8 cellular contexts compared by ENCODE assay signal in genomic region chr19:55340144-55340783, GRCh38. TPM values are rescaled to one million over a fixed set of nuclear protein-coding genes. Genes with fewer than 3 reads are reported as not detected.
DNase-seq lines count a peak whose midpoint lies in the region; ATAC-seq and TF ChIP-seq lines count a peak whose summit lies in the region.

No MANE protein-coding gene starts in this region.

- no peak overlapping the region for H2BK5ac ChIP-seq in H9 (ENCODE audit: insufficient read length, low read length)

- H3K18ac ChIP-seq in H9 (ENCODE audit: insufficient read length, low read depth, low read length): peak overlapping the region; percentile 89

- no peak overlapping the region for H3K23ac ChIP-seq in H9 (ENCODE audit: insufficient read length, low read depth, low read length)

- H3K27me3 ChIP-seq in H9 (ENCODE audit: insufficient read depth, low read length): no peaks in the 10 kb centered on the region; the same call in 1 of the 2 replicates
- no peaks in the 10 kb centered on the region for H3K27me3 ChIP-seq in SJSA1 (replicated peaks)
- H3K27me3 ChIP-seq in parathyroid adenoma (ENCODE audit: control insufficient read depth, insufficient read depth, low read length): no peaks in the 10 kb centered on the region

- peak overlapping the region; percentile 27 to 95 (median 95); a peak in 5 of 7 replicates for H3K27ac Mint-ChIP-seq in H9

- H3K27me3 Mint-ChIP-seq in H9 (ENCODE audit: low read depth): peaks cover 20% of the 10 kb centered on the region

- TF ChIP-seq CTCF in H9 (conservative IDR thresholded peaks at IDR 0.05): no peak
- TF ChIP-seq CTCF in epithelial cell of proximal tubule (conservative IDR thresholded peaks at IDR 0.05; ENCODE audit: low read depth, low read length): no peak
- TF ChIP-seq CTCF in parathyroid adenoma (IDR thresholded peaks at IDR 0.05): no peak

- no peak overlapping the region for H2BK20ac ChIP-seq in H9 (ENCODE audit: low read depth, low read length, poor library complexity, severe bottlenecking)

- H3K4me3 ChIP-seq in SJSA1 (peak overlapping the region; percentile 36), epithelial cell of proximal tubule (ENCODE audit: low read depth, low read length) (peak overlapping the region; percentile 89), parathyroid adenoma (ENCODE audit: low read depth, low read length) (peak overlapping the region; percentile 96)

- peaks cover 17% of the 10 kb centered on the region for H3K23me2 ChIP-seq in H9 (ENCODE audit: insufficient read length, low read depth, low read length, poor library complexity, severe bottlenecking)

- H3K4me1 Mint-ChIP-seq in H9: peaks cover 17 to 35% of the 10 kb centered on the region in 2 experiments

- H3K27ac ChIP-seq in H9 (ENCODE audit: insufficient read length, low read depth, low read length) (no peak overlapping the region), SJSA1 (peak overlapping the region; percentile 46), parathyroid adenoma (peak overlapping the region; percentile 71)

- no peak overlapping the region for H3T11ph ChIP-seq in H9 (ENCODE audit: low read length)

- H2BK120ac ChIP-seq in H9 (ENCODE audit: low read depth, low read length, poor library complexity, severe bottlenecking): no peak overlapping the region

- peak; percentile 52 for DNase-seq in H9
- peak in 1 of 2 experiments; percentile 44 for DNase-seq in SJSA1 (ENCODE audit: low read depth in 1 of 2, low spot score in 2 of 2)
- DNase-seq in epithelial cell of proximal tubule (ENCODE audit: low read depth): no peak
- DNase-seq in DMS153 treated with DMSO at 0.1 percent for 48 hours (lab: John Stamatoyannopoulos, UW; ENCODE audit: unreplicated experiment): no peak
- no peak for DNase-seq in NCI-H2171 (lab: John Stamatoyannopoulos, UW)
- DNase-seq in middle frontal gyrus (ENCODE audit: extremely low spot score, low spot score): no peak

- peak overlapping the region; percentile 84 to 96 for H3K4me3 Mint-ChIP-seq in H9

- H2BK12ac ChIP-seq in H9 (ENCODE audit: insufficient read length, low read depth, low read length): peak overlapping the region; percentile 88

- no peak overlapping the region for H4K5ac ChIP-seq in H9 (ENCODE audit: insufficient read length, low read depth, low read length)

- no peak overlapping the region for H2AFZ ChIP-seq in H9 (ENCODE audit: low read length)
- peak overlapping the region; percentile 50 for H2AFZ ChIP-seq in parathyroid adenoma

- H3K56ac ChIP-seq in H9 (ENCODE audit: insufficient read length, low read depth, low read length): no peak overlapping the region

- H3K9ac ChIP-seq in H9 (ENCODE audit: extremely low read depth, insufficient read length, low read length) (peak overlapping the region; percentile 76), parathyroid adenoma (peak overlapping the region; percentile 13)

- H4K8ac ChIP-seq in H9 (replicated peaks; ENCODE audit: insufficient read length, low read depth, low read length): no peak overlapping the region

- no peak overlapping the region for H2BK15ac ChIP-seq in H9 (ENCODE audit: low read depth, low read length)

- no peaks in the 10 kb centered on the region for H3K9me3 ChIP-seq in H9 (ENCODE audit: control insufficient read depth, low read depth, low read length)
- no peaks in the 10 kb centered on the region for H3K9me3 ChIP-seq in SJSA1 (replicated peaks)
- no peaks in the 10 kb centered on the region for H3K9me3 ChIP-seq in parathyroid adenoma (ENCODE audit: control insufficient read depth, low read length)

- peak overlapping the region; percentile 74 for H3K4me2 ChIP-seq in H9 (ENCODE audit: insufficient read depth, insufficient read length, low read length)
- peak overlapping the region; percentile 95 for H3K4me2 ChIP-seq in parathyroid adenoma (ENCODE audit: low read length)

- H3K79me2 ChIP-seq in H9 (ENCODE audit: insufficient read depth, low read length) (no peaks in the 10 kb centered on the region), parathyroid adenoma (peaks cover 4% of the 10 kb centered on the region)

- H3K4me1 ChIP-seq in H9 (ENCODE audit: insufficient read depth, low read length): no peaks in the 10 kb centered on the region; the same call in 1 of the 2 replicates
- H3K4me1 ChIP-seq in SJSA1 (replicated peaks): peaks cover 28% of the 10 kb centered on the region
- peaks cover 7% of the 10 kb centered on the region for H3K4me1 ChIP-seq in parathyroid adenoma

- peaks cover 24 to 37% (median 36%) of the 10 kb centered on the region in 3 experiments; a peak in 6 of 7 replicates for H3K36me3 Mint-ChIP-seq in H9 (ENCODE audit: insufficient read depth in 1 of 3, low read depth in 3 of 3)

- H3K36me3 ChIP-seq in SJSA1 (peaks cover 5% of the 10 kb centered on the region; the same call in 1 of the 2 replicates), parathyroid adenoma (ENCODE audit: control insufficient read depth, insufficient read depth, low read length) (no peaks in the 10 kb centered on the region)

- WGBS in H9 (ENCODE audit: extremely low coverage, insufficient read length, low lambda C conversion rate): no CpG with 5 or more reads among the region's 15 CpGs

- no peak overlapping the region for H2AK5ac ChIP-seq in H9 (ENCODE audit: insufficient read length, low read length)

- no peak overlapping the region for H3K4ac ChIP-seq in H9 (ENCODE audit: low read depth, low read length)

- peak overlapping the region; percentile 94 for H3K14ac ChIP-seq in H9 (ENCODE audit: insufficient read depth, low read length)

- no peaks in the 10 kb centered on the region; a peak in 1 of 5 replicates for H3K9me3 Mint-ChIP-seq in H9

- no peaks in the 10 kb centered on the region for H3K79me1 ChIP-seq in H9 (ENCODE audit: insufficient read depth, low read depth, low read length, poor library complexity, severe bottlenecking)

- no peaks in the 10 kb centered on the region for H4K20me1 ChIP-seq in H9 (ENCODE audit: control insufficient read depth, insufficient read depth, insufficient read length)

- no peak for ATAC-seq in HG03521 (IDR thresholded peaks at IDR 0.05; ENCODE audit: unreplicated experiment)

- H4K91ac ChIP-seq in H9 (ENCODE audit: insufficient read length, low read depth, low read length): no peak overlapping the region

RNA-seq across cellular contexts. Expression of gene KMT5C, which starts 0.6 kb away (rescaled TPM):
- total RNA-seq in H9 (2021) (53.7 and 54.5 TPM in 2 replicates), epithelial cell of proximal tubule (5.1 and 18.5 TPM in 2 replicates)
- total RNA-seq in SJSA1 (2014; rRNA removed; shearing (Covaris generic)): 4.0 and 6.8 TPM in 2 replicates

RNA-seq across cellular contexts. Expression of gene COX6B2, which starts 14.3 kb away (rescaled TPM):
- total RNA-seq in H9 (2021) (4.0 and 5.0 TPM in 2 replicates), epithelial cell of proximal tubule (0.23 TPM in 1 of 2 replicates, not detected in the other)
- total RNA-seq in SJSA1 (2014; rRNA removed; shearing (Covaris generic)): 0.11 TPM in 1 of 2 replicates, not detected in the other

RNA-seq across cellular contexts. Expression of gene TMEM150B, which starts 15.1 kb away (rescaled TPM):
- total RNA-seq in H9 (2021) (0.63 TPM in 1 of 2 replicates, not detected in the other), epithelial cell of proximal tubule (not detected in 2 replicates)
- not detected in 2 replicates for total RNA-seq in SJSA1 (2014; rRNA removed; shearing (Covaris generic))

RNA-seq across cellular contexts. Expression of gene GARIN5B, which starts 22.8 kb away (rescaled TPM):
- total RNA-seq in H9 (2021): 0.13 and 0.15 TPM in 2 replicates
- total RNA-seq in SJSA1 (2014; rRNA removed; shearing (Covaris generic)): 0.03 TPM in 1 of 2 replicates, not detected in the other
- total RNA-seq in epithelial cell of proximal tubule: not detected in 2 replicates

RNA-seq across cellular contexts. Expression of gene IL11, which starts 30.0 kb away (rescaled TPM):
- total RNA-seq in H9 (2021) (3.8 and 3.9 TPM in 2 replicates), epithelial cell of proximal tubule (31.0 and 42.8 TPM in 2 replicates)
- total RNA-seq in SJSA1 (2014; rRNA removed; shearing (Covaris generic)): 116 and 141 TPM in 2 replicates

Comparison
In these comparisons a context has a peak if more than half of its experiments do, and no peak if none do; other contexts are left out.
1. H3K4me3 ChIP-seq: peak in every context shown above with its lines; median percentile 96 in parathyroid adenoma; 89 in epithelial cell of proximal tubule; 36 in SJSA1.